1 cellular context compared by ENCODE assay signal in the genomic region with DNA sequence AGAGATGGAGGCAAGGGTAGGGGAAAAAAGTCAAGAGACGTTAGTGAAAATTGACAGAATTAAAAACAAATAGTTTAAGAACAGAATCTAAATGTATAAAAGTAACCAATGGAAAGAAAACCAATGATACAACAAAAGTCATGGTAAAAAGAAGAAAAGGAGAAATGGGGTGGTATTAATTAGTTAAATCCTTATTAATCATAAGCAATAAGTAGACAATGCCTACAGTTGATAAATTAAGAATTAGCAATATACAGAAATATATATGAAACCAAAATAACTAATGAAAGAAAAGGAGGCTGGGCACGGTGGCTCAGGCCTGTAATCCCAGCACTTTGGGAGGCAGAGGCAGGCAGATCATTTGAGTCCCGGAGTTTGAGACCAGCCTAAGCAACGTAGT.
TF ChIP-seq lines count a peak whose summit lies in the region.

No MANE protein-coding gene starts in this region.

TF ChIP-seq in IMR-90, 13 proteins besides CTCF, POLR2A, EP300 and RAD21:
- TF ChIP-seq RFX5 (IDR thresholded peaks at IDR 0.05; ENCODE audit: low read depth, low read length) (no peak), CHD1 (IDR thresholded peaks at IDR 0.05; ENCODE audit: low read depth, low read length) (no peak)
